ENCODE assay signal across 22 cellular contexts in genomic region chr2:120786038-120786437, GRCh38. TPM values are rescaled to one million over a fixed set of nuclear protein-coding genes. Genes with fewer than 3 reads are reported as not detected.
A peak's percentile ranks its signal among the peaks of the same experiment; 100 is the strongest.
DNase-seq lines count a peak whose midpoint lies in the region; TF ChIP-seq lines count a peak whose summit lies in the region.
"Had no signal": no experiment of that assay in that cellular context is flagged by ENCODE, and none has a peak within 500 bp of the region (broad histone marks: within the 10 kb centered on the region; RNA-seq: fewer than 3 reads in every experiment).

No MANE protein-coding gene starts in this region.

- POLR2A ChIA-PET in RWPE1 (lab: Yijun Ruan, JAX; ENCODE audit: low non-redundant PET), result no interaction called here

- no peaks in the 10 kb centered on the region; the same call in 1 of the 2 replicates for H3K27me3 ChIP-seq in H7 (ENCODE audit: control insufficient read depth, insufficient read depth, low read length)
- no peaks in the 10 kb centered on the region for H3K27me3 ChIP-seq in iPS DF 6.9 (ENCODE audit: control insufficient read depth, insufficient read depth, low read length)
- no peaks in the 10 kb centered on the region for H3K27me3 ChIP-seq in mesenchymal stem cell (ENCODE audit: control insufficient read depth in 1 of 2, insufficient read depth in 1 of 2, low read length in 2 of 2)
- H3K27me3 ChIP-seq: BLaER1 had no signal

- H3K79me1 ChIP-seq in mesenchymal stem cell (replicated peaks; ENCODE audit: low read length, poor library complexity, severe bottlenecking), result peaks cover 66% of the 10 kb centered on the region

- no CpG with 5 or more reads among the region's 8 CpGs for WGBS in iPS DF 6.9 (ENCODE audit: insufficient coverage, insufficient read length)
- 94% methylated on average over 8 of the region's 8 CpGs for WGBS in mesenchymal stem cell

- no peak overlapping the region for H2BK120ac ChIP-seq in mesenchymal stem cell (ENCODE audit: low read depth, low read length)

- no peak overlapping the region for H3K14ac ChIP-seq in mesenchymal stem cell (ENCODE audit: low read length in 2 of 2)

- no peak overlapping the region for H3K23ac ChIP-seq in mesenchymal stem cell (ENCODE audit: low read length in 2 of 2)

- H3K9me3 ChIP-seq in iPS DF 6.9 (ENCODE audit: control insufficient read depth, insufficient read depth, low read length), result no peaks in the 10 kb centered on the region
- H3K9me3 ChIP-seq in mesenchymal stem cell (ENCODE audit: control insufficient read depth, low read length), result no peaks in the 10 kb centered on the region
- H3K9me3 ChIP-seq: BLaER1 had no signal

- no peak overlapping the region for H2BK15ac ChIP-seq in mesenchymal stem cell (ENCODE audit: low read depth, poor library complexity, severe bottlenecking)

- no peak overlapping the region for H3K9ac ChIP-seq in mesenchymal stem cell (ENCODE audit: low read length)
- H3K9ac ChIP-seq: BLaER1 had no signal

- H3K4me2 ChIP-seq in mesenchymal stem cell (ENCODE audit: low read length, poor library complexity, severe bottlenecking), result no peak overlapping the region
- H3K4me2 ChIP-seq: BLaER1, PC-9 had no signal

- H3K27ac ChIP-seq in RWPE1 (peak overlapping the region; percentile 85), iPS DF 6.9 (ENCODE audit: low read length) (peak overlapping the region; percentile 13), mesenchymal stem cell (ENCODE audit: low read length, poor library complexity, severe bottlenecking) (no peak overlapping the region)
- H3K27ac ChIP-seq: BLaER1, HL-60, PC-9 had no signal

- no peak overlapping the region for H4K91ac ChIP-seq in mesenchymal stem cell (ENCODE audit: low read length)

- H3K36me3 ChIP-seq in H7 (replicated peaks; ENCODE audit: control insufficient read depth, insufficient read depth, low read length), result no peaks in the 10 kb centered on the region
- no peaks in the 10 kb centered on the region for H3K36me3 ChIP-seq in iPS DF 6.9 (ENCODE audit: control insufficient read depth, insufficient read depth, low read length)
- H3K36me3 ChIP-seq in mesenchymal stem cell (ENCODE audit: control insufficient read depth in 1 of 2, insufficient read depth in 2 of 2, low read depth in 1 of 2, low read length in 2 of 2), result peaks cover 0 to 6% of the 10 kb centered on the region in 2 experiments
- H3K36me3 ChIP-seq: BLaER1 had no signal

- DNase-seq in H7, result peak; percentile 83
- DNase-seq in RWPE1 (ENCODE audit: low spot score), result no peak
- DNase-seq in iPS DF 6.9 (ENCODE audit: low read depth, low spot score), result no peak
- no peak for DNase-seq in mesenchymal stem cell
- no peak for DNase-seq in central memory CD4-positive, alpha-beta T cell
- DNase-seq in OCI-M1 (lab: John Stamatoyannopoulos, UW), result no peak
- no peak for DNase-seq in DMS53 treated with DMSO at 0.1 percent for 48 hours (lab: John Stamatoyannopoulos, UW; ENCODE audit: unreplicated experiment)
- DNase-seq: CD4-positive, CD25-positive, alpha-beta regulatory T cell; DMS153; Kasumi-1; NCI-H1092 treated with DMSO at 0.1 percent for 48 hours; NCI-H1436 treated with DMSO at 0.1 percent for 48 hours; NCI-H187 treated with DMSO at 0.1 percent for 48 hours; NCI-H2171 treated with DMSO at 0.1 percent for 48 hours; NCI-H345; NCI-H510A treated with DMSO at 0.1 percent for 48 hours; NCI-H748 treated with DMSO at 0.1 percent for 48 hours; PC-9; SHP77 had no signal

- no peak overlapping the region for H3K18ac ChIP-seq in mesenchymal stem cell (ENCODE audit: low read depth in 1 of 2, low read length in 2 of 2)

- H3K4ac ChIP-seq in mesenchymal stem cell (ENCODE audit: low read depth in 1 of 2, low read length in 2 of 2), result no peak overlapping the region

- H4K8ac ChIP-seq in mesenchymal stem cell (ENCODE audit: low read length), result no peak overlapping the region

- H2AK5ac ChIP-seq in mesenchymal stem cell (ENCODE audit: low read length, severe bottlenecking), result peak overlapping the region; percentile 83

- H3K4me3 ChIP-seq in H7 (ENCODE audit: insufficient read depth, low read depth, low read length) (no peak overlapping the region), iPS DF 6.9 (ENCODE audit: low read length) (no peak overlapping the region), mesenchymal stem cell (ENCODE audit: insufficient read depth in 1 of 2, low read depth in 1 of 2, low read length in 2 of 2) (no peak overlapping the region)
- H3K4me3 ChIP-seq: BLaER1, K562, PC-9 had no signal

- TF ChIP-seq CTCF in RWPE1 (conservative IDR thresholded peaks at IDR 0.05; ENCODE audit: low read depth), result no peak

- H3K4me1 ChIP-seq in iPS DF 6.9 (ENCODE audit: control insufficient read depth, insufficient read depth, low read length) (peaks cover 34% of the 10 kb centered on the region), mesenchymal stem cell (ENCODE audit: control insufficient read depth, insufficient read depth, low read depth, low read length) (peaks cover 53% of the 10 kb centered on the region)

- H2BK5ac ChIP-seq in mesenchymal stem cell (ENCODE audit: low read depth, low read length, poor library complexity, severe bottlenecking), result no peak overlapping the region

- H2AFZ ChIP-seq in mesenchymal stem cell (ENCODE audit: low read depth, low read length), result no peak overlapping the region
- H2AFZ ChIP-seq: PC-9 had no signal

- peak overlapping the region in 1 of 2 experiments; percentile 47 for H2BK12ac ChIP-seq in mesenchymal stem cell (ENCODE audit: low read length in 2 of 2)

- CTCF ChIA-PET in RWPE1 (lab: Yijun Ruan, JAX), result interaction anchor here (0.6 kb wide), 1 partner anchor 1032 kb away, joined by 4 read pairs; no protein-coding TSS in a partner anchor

RNA-seq across cellular contexts. Expression of gene GLI2, which starts 50.4 kb away (rescaled TPM):
- 37.3 and 41.4 TPM in 2 replicates for total RNA-seq in H7 (2014; rRNA removed; shearing (Covaris generic))
- polyA plus RNA-seq in mesenchymal stem cell (2013, experiment 1 of 2), result 28.9 TPM
- 29.5 TPM for polyA plus RNA-seq in mesenchymal stem cell (2013, experiment 2 of 2)
- total RNA-seq: CD4-positive, CD25-positive, alpha-beta regulatory T cell had no signal
- polyA plus RNA-seq: CD4-positive, CD25-positive, alpha-beta regulatory T cell; K562 had no signal
